ENCODE assay signal across 16 cellular contexts in the genomic region with DNA sequence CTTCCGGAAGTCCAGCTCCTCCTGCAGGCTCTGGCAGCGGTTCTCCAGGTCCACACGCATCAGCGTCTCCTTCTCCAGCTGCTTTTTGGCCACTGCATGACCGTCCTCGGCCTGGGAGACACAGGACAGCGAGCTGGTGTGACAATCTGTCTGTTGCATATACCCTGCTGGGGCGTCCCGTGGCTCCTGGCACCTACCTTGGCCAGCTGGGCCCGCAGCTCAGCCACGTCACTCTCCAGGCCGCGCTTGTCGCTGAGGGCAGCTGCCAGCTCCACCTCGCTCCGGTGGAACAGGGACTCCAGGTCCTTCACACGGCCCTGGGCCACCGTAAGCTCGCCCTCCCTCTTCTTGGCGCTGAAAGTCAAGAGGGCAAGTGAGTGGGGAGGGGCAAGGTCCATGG. TPM values are rescaled to one million over a fixed set of nuclear protein-coding genes. Genes with fewer than 3 reads are reported as not detected.
DNase-seq lines count a peak whose midpoint lies in the region; ATAC-seq, FAIRE-seq and TF ChIP-seq lines count a peak whose summit lies in the region.
"Had no signal": no experiment of that assay in that cellular context is flagged by ENCODE, and none has a peak within 500 bp of the region (broad histone marks: within the 10 kb centered on the region; RNA-seq: fewer than 3 reads in every experiment).

No MANE protein-coding gene starts in this region.

- no peak for FAIRE-seq in GM12878 (lab: Jason Lieb, UNC)
- FAIRE-seq: GM12891 had no signal

- H3K9me3 Mint-ChIP-seq in activated CD4-positive, alpha-beta T cell treated with anti-CD3 and anti-CD28 coated beads, Interleukin-2, amount 10 ng/mL, durations not matched to agents 7 days and 5 days, result no peaks in the 10 kb centered on the region
- no peaks in the 10 kb centered on the region for H3K9me3 Mint-ChIP-seq in activated CD4-positive, alpha-beta T cell treated with anti-CD3 and anti-CD28 coated beads for 36 hours (ENCODE audit: low read depth)
- H3K9me3 Mint-ChIP-seq in chondrocyte (ENCODE audit: low read depth), result no peaks in the 10 kb centered on the region
- no peaks in the 10 kb centered on the region for H3K9me3 Mint-ChIP-seq in CD8-positive, alpha-beta T cell
- H3K9me3 Mint-ChIP-seq: IgD-negative memory B cell had no signal

- H3K4me1 ChIP-seq in GM12878 (ENCODE audit: control insufficient read depth, insufficient read depth, low read length) (no peaks in the 10 kb centered on the region), trophoblast cell (ENCODE audit: control insufficient read depth in 1 of 2, insufficient read depth in 2 of 2, low read length in 2 of 2) (no peaks in the 10 kb centered on the region), vagina (no peaks in the 10 kb centered on the region)
- no peaks in the 10 kb centered on the region for H3K4me1 ChIP-seq in CD8-positive, alpha-beta T cell (ENCODE audit: insufficient read depth, low read length)
- H3K4me1 ChIP-seq: BLaER1 had no signal

- H2BK120ac ChIP-seq in trophoblast cell (ENCODE audit: insufficient read depth, low read length, poor library complexity), result no peak overlapping the region

- ATAC-seq in activated CD4-positive, alpha-beta T cell treated with anti-CD3 and anti-CD28 coated beads for 36 hours, result no peak
- no peak for ATAC-seq in GM12878
- ATAC-seq in CD8-positive, alpha-beta T cell, result no peak

- H3K79me2 ChIP-seq in GM12878 (ENCODE audit: control insufficient read depth, insufficient read depth, low read length), result no peaks in the 10 kb centered on the region
- H3K79me2 ChIP-seq in trophoblast cell (ENCODE audit: control insufficient read depth, insufficient read depth, low read length, poor library complexity), result no peaks in the 10 kb centered on the region

- H4K12ac ChIP-seq in trophoblast cell (ENCODE audit: low read depth, low read length), result no peak overlapping the region

- H3K27me3 ChIP-seq in GM12878 (replicated peaks in 1 of 2; ENCODE audit: control insufficient read depth in 2 of 2, insufficient read depth in 2 of 2, low read length in 1 of 2), result no peaks in the 10 kb centered on the region
- no peaks in the 10 kb centered on the region for H3K27me3 ChIP-seq in trophoblast cell (ENCODE audit: insufficient read depth, low read length)
- no peaks in the 10 kb centered on the region for H3K27me3 ChIP-seq in CD8-positive, alpha-beta T cell (ENCODE audit: insufficient read depth, low read length)
- no peaks in the 10 kb centered on the region for H3K27me3 ChIP-seq in vagina
- H3K27me3 ChIP-seq: BLaER1 had no signal

- RAD21 ChIA-PET in GM12878 (lab: Charles Lee; ENCODE audit: unreplicated experiment), result interaction anchor here (0.7 kb wide), 1 partner anchor 183 kb away, joined by 3 read pairs; no protein-coding TSS in a partner anchor

- no peak for TF ChIP-seq CTCF in GM12878 (IDR thresholded peaks at IDR 0.05 in 2 of 3, conservative IDR thresholded peaks at IDR 0.05 in 1 of 3; ENCODE audit: control insufficient read depth in 2 of 3, extremely low read depth in 1 of 3, insufficient read depth in 1 of 3, low read depth in 3 of 3, low read length in 3 of 3)
- TF ChIP-seq CTCF in chondrocyte (IDR thresholded peaks at IDR 0.05), result no peak
- no peak for TF ChIP-seq CTCF in CD8-positive, alpha-beta T cell (IDR thresholded peaks at IDR 0.05)
- no peak for TF ChIP-seq CTCF in vagina (IDR thresholded peaks at IDR 0.05)

- TF ChIP-seq POLR2A in GM12878 (IDR thresholded peaks at IDR 0.05; ENCODE audit: low read depth, low read length) (peak; percentile 30), vagina (IDR thresholded peaks at IDR 0.05) (no peak)

- H2AK5ac ChIP-seq in trophoblast cell (ENCODE audit: low read length), result no peak overlapping the region

- no TSS peak for BruUV-seq in GM12878 (replicated peaks; lab: Mats Ljungman, UMichigan)

- H3K36me3 ChIP-seq in GM12878 (ENCODE audit: control insufficient read depth in 2 of 2, insufficient read depth in 2 of 2, low read length in 1 of 2) (peaks cover 22 to 54% of the 10 kb centered on the region in 2 experiments), trophoblast cell (ENCODE audit: control insufficient read depth in 1 of 2, insufficient read depth in 2 of 2, low read length in 2 of 2) (peaks cover 70 to 71% of the 10 kb centered on the region in 2 experiments), vagina (peaks cover 0 to 30% of the 10 kb centered on the region in 2 donors)
- H3K36me3 ChIP-seq in CD8-positive, alpha-beta T cell (ENCODE audit: insufficient read depth, low read length), result peaks cover 4% of the 10 kb centered on the region

- H3K9me3 ChIP-seq in GM12878 (replicated peaks; ENCODE audit: control insufficient read depth, insufficient read depth, low read length) (no peaks in the 10 kb centered on the region), trophoblast cell (ENCODE audit: insufficient read depth, low read depth, low read length) (peaks cover 3% of the 10 kb centered on the region), vagina (no peaks in the 10 kb centered on the region)
- no peaks in the 10 kb centered on the region for H3K9me3 ChIP-seq in CD8-positive, alpha-beta T cell (ENCODE audit: low read length)
- H3K9me3 ChIP-seq: BLaER1 had no signal

- intact Hi-C loops in activated CD4-positive, alpha-beta T cell treated with anti-CD3 and anti-CD28 coated beads for 36 hours (cut with DNase I, micrococcal nuclease), result no loop called here
- intact Hi-C loops in GM12878 (cut with micrococcal nuclease; ENCODE audit: unreplicated experiment) (no loop called here), vagina (cut with DNase I) (no loop called here)
- intact Hi-C loops in CD8-positive, alpha-beta T cell (cut with DNase I, micrococcal nuclease), result no loop called here

- peak overlapping the region; percentile 11 for H3K18ac ChIP-seq in trophoblast cell (ENCODE audit: low read length)

- no peak overlapping the region for H3K23ac ChIP-seq in trophoblast cell (ENCODE audit: low read length)

- H2AFZ ChIP-seq in GM12878 (ENCODE audit: control insufficient read depth, low read depth, low read length) (no peak overlapping the region), trophoblast cell (ENCODE audit: insufficient read depth, low read length, poor library complexity) (no peak overlapping the region)
- H2AFZ ChIP-seq: GM23248 had no signal

- H3K36me3 Mint-ChIP-seq in activated CD4-positive, alpha-beta T cell treated with anti-CD3 and anti-CD28 coated beads, Interleukin-2, amount 10 ng/mL, durations not matched to agents 7 days and 5 days (ENCODE audit: low read depth), result peaks cover 22% of the 10 kb centered on the region
- H3K36me3 Mint-ChIP-seq in activated CD4-positive, alpha-beta T cell treated with anti-CD3 and anti-CD28 coated beads for 36 hours (ENCODE audit: low read depth), result peaks cover 17% of the 10 kb centered on the region
- H3K36me3 Mint-ChIP-seq in chondrocyte (ENCODE audit: low read depth), result peaks cover 6% of the 10 kb centered on the region
- peaks cover 34% of the 10 kb centered on the region for H3K36me3 Mint-ChIP-seq in CD8-positive, alpha-beta T cell

- no peak overlapping the region for H3K4me2 ChIP-seq in GM12878 (ENCODE audit: control insufficient read depth, insufficient read depth)
- H3K4me2 ChIP-seq in trophoblast cell (ENCODE audit: low read length), result no peak overlapping the region
- H3K4me2 ChIP-seq: BLaER1 had no signal

- no peak overlapping the region for H4K8ac ChIP-seq in trophoblast cell (ENCODE audit: low read depth, low read length)

- SMC1A ChIA-PET in GM12878 (lab: Charles Lee; ENCODE audit: uncharacterized antibody, unreplicated experiment), result no interaction called here

- WGBS in GM12878 (ENCODE audit: insufficient coverage, insufficient replicate concordance, low lambda C conversion rate, missing lambda C conversion rate), result 97% methylated on average over 14 of the region's 20 CpGs
- no CpG with 5 or more reads among the region's 20 CpGs for WGBS in trophoblast cell (ENCODE audit: extremely low coverage, insufficient coverage, insufficient read length)

- CTCF ChIA-PET in activated CD4-positive, alpha-beta T cell treated with anti-CD3 and anti-CD28 coated beads, Interleukin-2, amount 10 ng/mL, durations not matched to agents 7 days and 5 days (lab: Charles Lee), result interaction anchor here (1.6 kb wide), 1 partner anchor 10 kb away, joined by 5 read pairs; the partner anchor contains the start of gene TIMM13
- CTCF ChIA-PET in activated CD4-positive, alpha-beta T cell treated with anti-CD3 and anti-CD28 coated beads for 36 hours (lab: Charles Lee), result no interaction called here
- CTCF ChIA-PET in GM12878 (lab: Yijun Ruan, JAX), result interaction anchor here (0.7 kb wide), 1 partner anchor 11 kb away, joined by 3 read pairs; the partner anchor contains the start of gene TIMM13
- CTCF ChIA-PET in CD8-positive, alpha-beta T cell (lab: Charles Lee), result interaction anchor here (1.8 kb wide), 1 partner anchor 10 kb away, joined by 4 read pairs; the partner anchor contains the start of gene TIMM13

- no peak overlapping the region for H2BK5ac ChIP-seq in trophoblast cell (ENCODE audit: low read depth, low read length, poor library complexity)

- TF ChIP-seq RAD21 in GM12878 (IDR thresholded peaks at IDR 0.05; ENCODE audit: insufficient read depth, low read depth, low read length), result no peak

- DNase-seq in activated CD4-positive, alpha-beta T cell treated with anti-CD3 and anti-CD28 coated beads, Interleukin-2, amount 10 ng/mL, durations not matched to agents 7 days and 5 days, result no peak
- DNase-seq in activated CD4-positive, alpha-beta T cell treated with anti-CD3 and anti-CD28 coated beads for 36 hours, result no peak
- no peak for DNase-seq in GM12878 (ENCODE audit: low read depth, low spot score)
- DNase-seq in chondrocyte (ENCODE audit: low spot score), result no peak
- no peak for DNase-seq in trophoblast cell
- no peak for DNase-seq in CD8-positive, alpha-beta T cell
- no peak for DNase-seq in NCI-H146 (lab: John Stamatoyannopoulos, UW)
- DNase-seq in vagina (ENCODE audit: extremely low spot score in 2 of 2), result no peak
- DNase-seq: AML-193, DMS53, GM23248, H7 had no signal

- H3K79me1 ChIP-seq in trophoblast cell (ENCODE audit: low read length), result no peaks in the 10 kb centered on the region

- no peaks in the 10 kb centered on the region for H4K20me1 ChIP-seq in GM12878 (ENCODE audit: control insufficient read depth, insufficient read depth)

- H3K27ac Mint-ChIP-seq in activated CD4-positive, alpha-beta T cell treated with anti-CD3 and anti-CD28 coated beads, Interleukin-2, amount 10 ng/mL, durations not matched to agents 7 days and 5 days, result peak overlapping the region; percentile 76
- H3K27ac Mint-ChIP-seq in activated CD4-positive, alpha-beta T cell treated with anti-CD3 and anti-CD28 coated beads for 36 hours, result no peak overlapping the region
- H3K27ac Mint-ChIP-seq in chondrocyte (ENCODE audit: unreplicated experiment), result peak overlapping the region; percentile 57
- no peak overlapping the region for H3K27ac Mint-ChIP-seq in CD8-positive, alpha-beta T cell

- no peaks in the 10 kb centered on the region for H3K4me1 Mint-ChIP-seq in activated CD4-positive, alpha-beta T cell treated with anti-CD3 and anti-CD28 coated beads, Interleukin-2, amount 10 ng/mL, durations not matched to agents 7 days and 5 days
- H3K4me1 Mint-ChIP-seq in activated CD4-positive, alpha-beta T cell treated with anti-CD3 and anti-CD28 coated beads for 36 hours, result no peaks in the 10 kb centered on the region
- no peaks in the 10 kb centered on the region for H3K4me1 Mint-ChIP-seq in chondrocyte (ENCODE audit: low read depth)
- H3K4me1 Mint-ChIP-seq in CD8-positive, alpha-beta T cell (ENCODE audit: low read depth), result no peaks in the 10 kb centered on the region
- H3K4me1 Mint-ChIP-seq: IgD-negative memory B cell had no signal

- H2BK12ac ChIP-seq in trophoblast cell (ENCODE audit: low read length), result no peak overlapping the region

- H3K27ac ChIP-seq in GM12878 (ENCODE audit: control insufficient read depth, insufficient read depth), result no peak overlapping the region
- no peak overlapping the region for H3K27ac ChIP-seq in trophoblast cell (ENCODE audit: low read depth, low read length)
- H3K27ac ChIP-seq in CD8-positive, alpha-beta T cell (ENCODE audit: low read depth, low read length), result no peak overlapping the region
- H3K27ac ChIP-seq in vagina, result no peak overlapping the region
- H3K27ac ChIP-seq: 22Rv1, BLaER1, GM23248 had no signal

- H4K91ac ChIP-seq in trophoblast cell (ENCODE audit: low read depth, low read length), result no peak overlapping the region

- TF ChIP-seq EP300 in GM12878 (IDR thresholded peaks at IDR 0.05; ENCODE audit: borderline replicate concordance in 1 of 2, control insufficient read depth in 1 of 2, low read depth in 2 of 2, low read length in 2 of 2), result no peak

- no peak overlapping the region for H3K9ac ChIP-seq in GM12878 (ENCODE audit: control insufficient read depth, insufficient read depth, low read length)
- no peak overlapping the region for H3K9ac ChIP-seq in trophoblast cell (ENCODE audit: low read length)
- H3K9ac ChIP-seq: BLaER1, GM23248 had no signal

- H3K4me3 ChIP-seq in GM12878 (no peak overlapping the region), trophoblast cell (ENCODE audit: low read depth, low read length) (no peak overlapping the region), vagina (no peak overlapping the region)
- H3K4me3 ChIP-seq in CD8-positive, alpha-beta T cell (ENCODE audit: low read depth, low read length), result no peak overlapping the region
- H3K4me3 ChIP-seq: BLaER1, GM23248 had no signal

- H3K4ac ChIP-seq in trophoblast cell (ENCODE audit: low read depth, low read length), result no peak overlapping the region

- no peaks in the 10 kb centered on the region for H3K27me3 Mint-ChIP-seq in activated CD4-positive, alpha-beta T cell treated with anti-CD3 and anti-CD28 coated beads, Interleukin-2, amount 10 ng/mL, durations not matched to agents 7 days and 5 days
- no peaks in the 10 kb centered on the region for H3K27me3 Mint-ChIP-seq in activated CD4-positive, alpha-beta T cell treated with anti-CD3 and anti-CD28 coated beads for 36 hours
- H3K27me3 Mint-ChIP-seq in chondrocyte (ENCODE audit: low read depth), result no peaks in the 10 kb centered on the region
- no peaks in the 10 kb centered on the region for H3K27me3 Mint-ChIP-seq in CD8-positive, alpha-beta T cell (ENCODE audit: low read depth)
- H3K27me3 Mint-ChIP-seq: IgD-negative memory B cell had no signal

- POLR2A ChIA-PET in activated CD4-positive, alpha-beta T cell treated with anti-CD3 and anti-CD28 coated beads, Interleukin-2, amount 10 ng/mL, durations not matched to agents 7 days and 5 days (lab: Charles Lee), result no interaction called here
- POLR2A ChIA-PET in activated CD4-positive, alpha-beta T cell treated with anti-CD3 and anti-CD28 coated beads for 36 hours (lab: Charles Lee), result interaction anchor here (0.6 kb wide), 2 partner anchors 10 to 199 kb away, joined by 3 read pairs; no protein-coding TSS in a partner anchor
- POLR2A ChIA-PET in GM12878 (lab: Charles Lee), result interaction anchor here (0.5 to 0.7 kb wide), 3 partner anchors 11 to 40 kb away, joined by 4 to 11 read pairs (median 6); no protein-coding TSS in a partner anchor
- POLR2A ChIA-PET in CD8-positive, alpha-beta T cell (lab: Charles Lee), result interaction anchor here (1.1 kb wide), 1 partner anchor 40 kb away, joined by 3 read pairs; no protein-coding TSS in a partner anchor

- no peak overlapping the region for H3K4me3 Mint-ChIP-seq in activated CD4-positive, alpha-beta T cell treated with anti-CD3 and anti-CD28 coated beads, Interleukin-2, amount 10 ng/mL, durations not matched to agents 7 days and 5 days
- H3K4me3 Mint-ChIP-seq in activated CD4-positive, alpha-beta T cell treated with anti-CD3 and anti-CD28 coated beads for 36 hours, result no peak overlapping the region
- H3K4me3 Mint-ChIP-seq in chondrocyte (ENCODE audit: unreplicated experiment), result no peak overlapping the region
- no peak overlapping the region for H3K4me3 Mint-ChIP-seq in CD8-positive, alpha-beta T cell
- H3K4me3 Mint-ChIP-seq: IgD-negative memory B cell had no signal

- no peak overlapping the region for H3K14ac ChIP-seq in trophoblast cell (ENCODE audit: low read length)

- in situ Hi-C loops in GM12878 (cut with MboI), result no loop called here

RNA-seq across cellular contexts. Expression of gene TIMM13, which starts 10.8 kb away (rescaled TPM):
- 10 to 100 TPM; 49.0 to 66.4 TPM for total RNA-seq in activated CD4-positive, alpha-beta T cell treated with anti-CD3 and anti-CD28 coated beads, Interleukin-2, amount 10 ng/mL, durations not matched to agents 7 days and 5 days
- total RNA-seq in activated CD4-positive, alpha-beta T cell treated with anti-CD3 and anti-CD28 coated beads for 36 hours, result 100 to 1,000 TPM in 1 of 2 experiments, 10 to 100 TPM in 1; 70.7 to 104 TPM
- 59.7 and 74.3 TPM in 2 replicates for total RNA-seq in GM12878 (2013; cell fraction: nucleolus; rRNA removed)
- total RNA-seq in GM12878 (2014; rRNA removed) (69.5 and 80.8 TPM in 2 replicates), GM12878 (2014; rRNA removed; fragmentation: Illumina TruSeq; extraction: Trizol) (28.3 and 34.4 TPM in 2 replicates), GM12878 (2021) (151 and 160 TPM in 2 replicates), chondrocyte (74.6 to 100 TPM (median 76.1 TPM) in 3 replicates), vagina (20.9 TPM)
- 23.9 TPM for polyA plus RNA-seq in GM12878 (2011; ENCODE audit: low read depth)
- polyA plus RNA-seq in GM12878 (2011; rRNA removed) (17.1 and 38.9 TPM in 2 replicates), GM12878 (2014; fragmentation: Illumina TruSeq; extraction: Trizol) (1.6 and 9.9 TPM in 2 replicates), GM12878 (2014; fragmentation: Nextera tagmentation; extraction: Ambion mirVana) (10 to 100 TPM; 17.9 to 46.3 TPM), GM12878 (2014; rRNA removed) (82.1 and 111 TPM in 2 replicates), GM12878 (2016; fragmentation: Nextera tagmentation; extraction: Ambion mirVana) (100 to 1,000 TPM; 200 to 205 TPM)
- polyA plus RNA-seq in GM12878 (2011; cell fraction: cytosol; rRNA removed), result 74.2 and 137 TPM in 2 replicates
- polyA plus RNA-seq in GM12878 (2011; cell fraction: nucleus; rRNA removed), result 67.2 and 71.6 TPM in 2 replicates
- 48.0 and 50.4 TPM in 2 replicates for polyA plus RNA-seq in GM12878 (2012)
- 5.5 and 23.9 TPM in 2 replicates for polyA minus RNA-seq in GM12878 (2011; rRNA and poly(A)+ RNA removed)
- polyA minus RNA-seq in GM12878 (2011; cell fraction: cytosol; rRNA and poly(A)+ RNA removed), result 18.7 and 24.1 TPM in 2 replicates
- 9.9 and 18.2 TPM in 2 replicates for polyA minus RNA-seq in GM12878 (2011; cell fraction: nucleus; rRNA and poly(A)+ RNA removed)
- 79.5 and 82.1 TPM in 2 replicates for polyA plus RNA-seq in trophoblast cell (2013)
- total RNA-seq in CD8-positive, alpha-beta T cell, result 10 to 100 TPM; 21.5 to 24.4 TPM

RNA-seq across cellular contexts. Expression of gene LMNB2, which starts 18.6 kb away (rescaled TPM):
- total RNA-seq in activated CD4-positive, alpha-beta T cell treated with anti-CD3 and anti-CD28 coated beads, Interleukin-2, amount 10 ng/mL, durations not matched to agents 7 days and 5 days, result 100 to 1,000 TPM; 101 to 113 TPM
- 10 to 100 TPM; 91.0 to 93.9 TPM for total RNA-seq in activated CD4-positive, alpha-beta T cell treated with anti-CD3 and anti-CD28 coated beads for 36 hours
- total RNA-seq in GM12878 (2013; cell fraction: nucleolus; rRNA removed), result 39.2 and 49.9 TPM in 2 replicates
- total RNA-seq in GM12878 (2014; rRNA removed) (98.7 and 107 TPM in 2 replicates), GM12878 (2014; rRNA removed; fragmentation: Illumina TruSeq; extraction: Trizol) (63.4 and 66.4 TPM in 2 replicates), GM12878 (2021) (117 and 118 TPM in 2 replicates), chondrocyte (35.5 to 56.0 TPM (median 36.6 TPM) in 3 replicates), vagina (41.0 TPM)
- polyA plus RNA-seq in GM12878 (2011; ENCODE audit: low read depth), result 34.0 TPM
- polyA plus RNA-seq in GM12878 (2011; rRNA removed) (62.9 and 98.1 TPM in 2 replicates), GM12878 (2014; fragmentation: Illumina TruSeq; extraction: Trizol) (80.1 and 121 TPM in 2 replicates), GM12878 (2014; fragmentation: Nextera tagmentation; extraction: Ambion mirVana) (1 to 10 TPM in 1 of 2 experiments, under 1 TPM in 1; 0.61 to 1.9 TPM), GM12878 (2014; rRNA removed) (94.8 and 108 TPM in 2 replicates), GM12878 (2016; fragmentation: Nextera tagmentation; extraction: Ambion mirVana) (10 to 100 TPM; 10.4 to 47.3 TPM)
- polyA plus RNA-seq in GM12878 (2011; cell fraction: cytosol; rRNA removed), result 131 and 153 TPM in 2 replicates
- 89.5 and 121 TPM in 2 replicates for polyA plus RNA-seq in GM12878 (2011; cell fraction: nucleus; rRNA removed)
- 45.1 and 51.1 TPM in 2 replicates for polyA plus RNA-seq in GM12878 (2012)
- 61.8 and 93.7 TPM in 2 replicates for polyA minus RNA-seq in GM12878 (2011; rRNA and poly(A)+ RNA removed)
- polyA minus RNA-seq in GM12878 (2011; cell fraction: cytosol; rRNA and poly(A)+ RNA removed), result 29.2 and 34.9 TPM in 2 replicates
- 14.7 and 19.8 TPM in 2 replicates for polyA minus RNA-seq in GM12878 (2011; cell fraction: nucleus; rRNA and poly(A)+ RNA removed)
- polyA plus RNA-seq in trophoblast cell (2013), result 103 and 105 TPM in 2 replicates
- 10 to 100 TPM; 13.5 to 15.9 TPM for total RNA-seq in CD8-positive, alpha-beta T cell

RNA-seq across cellular contexts. Expression of gene GADD45B, which starts 37.7 kb away (rescaled TPM):
- total RNA-seq in activated CD4-positive, alpha-beta T cell treated with anti-CD3 and anti-CD28 coated beads, Interleukin-2, amount 10 ng/mL, durations not matched to agents 7 days and 5 days, result 10 to 100 TPM; 31.2 to 39.2 TPM
- total RNA-seq in activated CD4-positive, alpha-beta T cell treated with anti-CD3 and anti-CD28 coated beads for 36 hours, result 10 to 100 TPM; 57.7 to 71.2 TPM
- total RNA-seq in GM12878 (2013; cell fraction: nucleolus; rRNA removed), result 313 and 319 TPM in 2 replicates
- total RNA-seq in GM12878 (2014; rRNA removed), result 89.5 and 97.3 TPM in 2 replicates
- total RNA-seq in GM12878 (2014; rRNA removed; fragmentation: Illumina TruSeq; extraction: Trizol), result 51.1 and 53.5 TPM in 2 replicates
- total RNA-seq in GM12878 (2021), result 101 and 104 TPM in 2 replicates
- 59.9 TPM for polyA plus RNA-seq in GM12878 (2011; ENCODE audit: low read depth)
- 112 and 180 TPM in 2 replicates for polyA plus RNA-seq in GM12878 (2011; rRNA removed)
- 262 and 293 TPM in 2 replicates for polyA plus RNA-seq in GM12878 (2011; cell fraction: cytosol; rRNA removed)
- polyA plus RNA-seq in GM12878 (2011; cell fraction: nucleus; rRNA removed), result 355 and 391 TPM in 2 replicates
- polyA plus RNA-seq in GM12878 (2012), result 129 and 137 TPM in 2 replicates
- polyA plus RNA-seq in GM12878 (2014; fragmentation: Illumina TruSeq; extraction: Trizol), result 12.4 and 33.7 TPM in 2 replicates
- 10 to 100 TPM in 1 of 2 experiments, 1 to 10 TPM in 1; 2.4 to 10.5 TPM for polyA plus RNA-seq in GM12878 (2014; fragmentation: Nextera tagmentation; extraction: Ambion mirVana)
- polyA plus RNA-seq in GM12878 (2014; rRNA removed), result 150 and 165 TPM in 2 replicates
- polyA plus RNA-seq in GM12878 (2016; fragmentation: Nextera tagmentation; extraction: Ambion mirVana), result 100 to 1,000 TPM in 1 of 2 experiments, 10 to 100 TPM in 1; 92.7 to 106 TPM
- 93.1 and 170 TPM in 2 replicates for polyA minus RNA-seq in GM12878 (2011; rRNA and poly(A)+ RNA removed)
- polyA minus RNA-seq in GM12878 (2011; cell fraction: cytosol; rRNA and poly(A)+ RNA removed), result 64.0 and 71.2 TPM in 2 replicates
- 216 and 321 TPM in 2 replicates for polyA minus RNA-seq in GM12878 (2011; cell fraction: nucleus; rRNA and poly(A)+ RNA removed)
- 177 to 258 TPM (median 181 TPM) in 3 replicates for total RNA-seq in chondrocyte
- polyA plus RNA-seq in trophoblast cell (2013), result 89.4 and 93.2 TPM in 2 replicates
- total RNA-seq in CD8-positive, alpha-beta T cell, result 100 to 1,000 TPM; 441 to 446 TPM
- 181 TPM for total RNA-seq in vagina

Comparison
In these comparisons a context has a peak if more than half of its experiments do, and no peak if none do; other contexts are left out.
1. H3K27ac Mint-ChIP-seq: peak in activated CD4-positive, alpha-beta T cell treated with anti-CD3 and anti-CD28 coated beads, Interleukin-2, amount 10 ng/mL, durations not matched to agents 7 days and 5 days (single experiment) and chondrocyte (single experiment); none in activated CD4-positive, alpha-beta T cell treated with anti-CD3 and anti-CD28 coated beads for 36 hours (single experiment) and CD8-positive, alpha-beta T cell (single experiment).